ENCODE assay signal across 8 cellular contexts in the genomic region with DNA sequence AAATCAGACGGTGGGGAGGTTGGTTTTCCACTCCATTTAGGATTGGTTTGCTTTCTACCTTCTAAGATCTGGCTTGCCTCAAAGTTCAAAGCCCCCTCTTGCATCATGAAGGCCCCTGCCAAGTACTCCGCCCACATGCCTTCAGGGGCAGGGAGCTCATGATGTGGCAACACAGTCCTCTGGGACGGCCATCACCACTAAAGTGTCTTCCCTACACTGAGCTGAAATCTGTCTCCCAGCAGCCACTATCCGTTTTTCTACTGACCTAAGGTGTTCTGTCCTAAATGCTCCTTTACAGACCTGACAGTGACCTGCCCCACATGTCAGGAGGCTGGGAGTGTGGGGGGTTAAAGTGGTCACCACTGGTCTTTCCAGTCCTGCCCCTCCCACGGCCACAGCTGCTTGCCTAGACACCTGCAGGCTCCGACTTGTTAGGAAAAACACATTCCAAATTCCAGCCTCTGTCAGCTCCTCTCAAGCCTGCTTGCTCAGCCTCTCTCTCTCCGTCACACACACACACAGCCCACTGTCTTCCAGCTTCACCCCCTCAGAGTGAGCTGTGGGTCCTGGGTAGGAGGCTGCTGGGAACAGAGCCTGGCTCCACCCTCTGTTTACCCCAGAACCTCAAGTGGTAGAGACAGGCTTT. TPM values are rescaled to one million over a fixed set of nuclear protein-coding genes. Genes with fewer than 3 reads are reported as not detected.
A peak's percentile ranks its signal among the peaks of the same experiment; 100 is the strongest.
DNase-seq lines count a peak whose midpoint lies in the region; ATAC-seq and TF ChIP-seq lines count a peak whose summit lies in the region.

No MANE protein-coding gene starts in this region.

- peak overlapping the region; percentile 26; the same call in 1 of the 2 replicates for H3K9ac ChIP-seq in iPS-20b (ENCODE audit: low read depth, low read length)
- H3K9ac ChIP-seq in MM.1S (ENCODE audit: low read length): no peak overlapping the region

- H3K36me3 ChIP-seq in adrenal gland (replicated peaks in 1 of 2): no peaks in the 10 kb centered on the region
- H3K36me3 ChIP-seq in iPS-20b (ENCODE audit: insufficient read depth, low read depth, low read length): no peaks in the 10 kb centered on the region
- no peaks in the 10 kb centered on the region for H3K36me3 ChIP-seq in MM.1S (replicated peaks; ENCODE audit: insufficient read depth, low read length)

- H3K79me2 ChIP-seq in MM.1S (ENCODE audit: low read length): no peaks in the 10 kb centered on the region

- H3K27me3 ChIP-seq in adrenal gland (no peaks in the 10 kb centered on the region), iPS-20b (ENCODE audit: insufficient read depth, low read length) (no peaks in the 10 kb centered on the region), MM.1S (replicated peaks; ENCODE audit: insufficient read depth, low read length) (no peaks in the 10 kb centered on the region)

- intact Hi-C loops in adrenal gland (cut with DNase I): no loop called here

- H2AFZ ChIP-seq in MM.1S (ENCODE audit: low read length): no peak overlapping the region

- TF ChIP-seq POLR2A in adrenal gland (IDR thresholded peaks at IDR 0.05): no peak

- no peak overlapping the region for H3K4me3 ChIP-seq in adrenal gland
- no peak overlapping the region for H3K4me3 ChIP-seq in iPS-20b (ENCODE audit: low read length)
- no peak overlapping the region for H3K4me3 ChIP-seq in MM.1S (ENCODE audit: low read length)

- DNase-seq in M059J (ENCODE audit: low read depth) (peak; percentile 39), adrenal gland (peak in 5 of 7 donors; percentile 24 to 60 (median 49)), substantia nigra (lab: John Stamatoyannopoulos, UW) (peak in 23 of 49 donors; percentile 14 to 42 (median 33)), GM10266 (ENCODE audit: extremely low spot score) (no peak), GDM1 (lab: John Stamatoyannopoulos, UW) (no peak), MM.1S (no peak)

- no peak for ATAC-seq in GM21381 (IDR thresholded peaks at IDR 0.05; ENCODE audit: unreplicated experiment)

- H3K9me2 ChIP-seq in MM.1S (replicated peaks; ENCODE audit: insufficient read depth, low read length): no peaks in the 10 kb centered on the region

- H3K27ac ChIP-seq in adrenal gland (peak overlapping the region in 1 of 5 donors; percentile 6), iPS-20b (ENCODE audit: low read length) (no peak overlapping the region), substantia nigra (ENCODE audit: low read depth, low read length, poor library complexity, severe bottlenecking) (peak overlapping the region; percentile 79), MM.1S (ENCODE audit: low read length) (no peak overlapping the region)

- no peak overlapping the region for H3K4me2 ChIP-seq in MM.1S (ENCODE audit: low read depth, low read length)

- H3K4me1 ChIP-seq in adrenal gland (replicated peaks in 1 of 2): peaks cover 0 to 55% of the 10 kb centered on the region in 2 donors
- peaks cover 55% of the 10 kb centered on the region for H3K4me1 ChIP-seq in iPS-20b (ENCODE audit: insufficient read depth, low read length)
- H3K4me1 ChIP-seq in MM.1S (ENCODE audit: low read length): no peaks in the 10 kb centered on the region

- no peaks in the 10 kb centered on the region for H3F3A ChIP-seq in MM.1S (ENCODE audit: insufficient read depth, low read length)

- no peak for TF ChIP-seq CTCF in adrenal gland (IDR thresholded peaks at IDR 0.05)
- TF ChIP-seq CTCF in GM10266 (IDR thresholded peaks at IDR 0.05; ENCODE audit: control insufficient read depth, insufficient read depth, low read depth, missing control alignments): no peak
- no peak for TF ChIP-seq CTCF in MM.1S (IDR thresholded peaks at IDR 0.05; ENCODE audit: low read length)

- no peaks in the 10 kb centered on the region for H4K20me1 ChIP-seq in MM.1S (ENCODE audit: insufficient read depth, low read length)

- WGBS in adrenal gland, 4 donors: 55 to 67% (median 57%) methylated on average over 7 of the region's 7 CpGs

- no peaks in the 10 kb centered on the region for H3K9me3 ChIP-seq in adrenal gland (replicated peaks in 1 of 3)
- H3K9me3 ChIP-seq in iPS-20b (ENCODE audit: insufficient read depth, low read depth, low read length): no peaks in the 10 kb centered on the region
- H3K9me3 ChIP-seq in MM.1S (replicated peaks; ENCODE audit: insufficient read depth, low read length): no peaks in the 10 kb centered on the region

RNA-seq across cellular contexts. Expression of a gene that starts 44.9 kb away (rescaled TPM):
- 16.7 and 25.6 TPM in 2 replicates for total RNA-seq in M059J (2014; rRNA removed; shearing (Covaris generic))
- total RNA-seq in adrenal gland: 10 to 100 TPM in 6 of 8 donors, 1 to 10 TPM in 2; 5.8 to 21.2 (median 14.2) TPM
- 1 to 10 TPM; 6.0 to 7.9 (median 6.8) TPM for polyA plus RNA-seq in adrenal gland

Comparison
In these comparisons a context has a peak if more than half of its experiments do, and no peak if none do; other contexts are left out.
1. DNase-seq: peak in M059J (single experiment) and adrenal gland (5 of 7); none in GM10266 (single experiment), GDM1 (single experiment) and MM.1S (single experiment).